Comparison of ENCODE assay signal across 9 cellular contexts in the genomic region with DNA sequence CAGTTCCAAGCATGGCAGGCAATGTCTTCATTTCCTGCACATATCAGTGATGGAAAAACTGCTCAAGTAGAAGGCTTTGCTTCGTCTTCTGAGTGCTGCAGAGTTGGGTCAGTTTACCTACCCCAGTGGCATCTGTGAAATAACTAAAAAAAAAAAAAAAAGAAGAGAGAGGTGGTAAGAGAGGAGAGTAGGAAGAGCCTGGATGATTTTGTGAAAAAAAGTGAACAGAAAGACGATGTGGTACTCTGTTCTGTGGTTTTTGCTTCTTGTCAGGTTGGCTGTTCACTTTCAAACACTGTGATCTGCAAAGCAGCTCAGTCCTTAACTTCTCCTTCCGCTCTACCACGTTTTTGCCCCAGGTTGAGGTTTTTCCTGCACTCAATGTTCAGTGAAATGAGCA. TPM values are rescaled to one million over a fixed set of nuclear protein-coding genes. Genes with fewer than 3 reads are reported as not detected.
A peak's percentile ranks its signal among the peaks of the same experiment; 100 is the strongest.
DNase-seq lines count a peak whose midpoint lies in the region; ATAC-seq, FAIRE-seq and TF ChIP-seq lines count a peak whose summit lies in the region.
"Had no signal": no experiment of that assay in that cellular context is flagged by ENCODE, and none has a peak within 500 bp of the region (broad histone marks: within the 10 kb centered on the region; RNA-seq: fewer than 3 reads in every experiment).

A gene with protein sequence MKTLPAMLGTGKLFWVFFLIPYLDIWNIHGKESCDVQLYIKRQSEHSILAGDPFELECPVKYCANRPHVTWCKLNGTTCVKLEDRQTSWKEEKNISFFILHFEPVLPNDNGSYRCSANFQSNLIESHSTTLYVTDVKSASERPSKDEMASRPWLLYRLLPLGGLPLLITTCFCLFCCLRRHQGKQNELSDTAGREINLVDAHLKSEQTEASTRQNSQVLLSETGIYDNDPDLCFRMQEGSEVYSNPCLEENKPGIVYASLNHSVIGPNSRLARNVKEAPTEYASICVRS (minus strand): TSS at position 145 of the 400 bp plus-strand sequence. CDS start 114 bp downstream, at position 31.

- no peaks in the 10 kb centered on the region for H3K27me3 Mint-ChIP-seq in CD8-positive, alpha-beta memory T cell
- no peaks in the 10 kb centered on the region for H3K27me3 Mint-ChIP-seq in activated T-helper 1 cell treated with anti-CD3 and anti-CD28 coated beads, Interleukin-12 subunit alpha, Interleukin-12 subunit beta, Interleukin-2, Interleukin-4 antibody, amounts not matched to agents 30 ng/mL and 10 ng/mL and 1 ng/mL, durations not matched to agents 14 hours and 24 hours and 36 hours (ENCODE audit: insufficient read depth)
- no peaks in the 10 kb centered on the region for H3K27me3 Mint-ChIP-seq in type B pancreatic cell

- peak; percentile 97 for FAIRE-seq in GM19239 (lab: Jason Lieb, UNC)

- TF ChIP-seq CTCF in type B pancreatic cell (conservative IDR thresholded peaks at IDR 0.05): no peak

- peaks cover 4 to 16% (median 4%) of the 10 kb centered on the region in 3 donors for H3K36me3 Mint-ChIP-seq in CD8-positive, alpha-beta memory T cell
- H3K36me3 Mint-ChIP-seq in activated T-helper 1 cell treated with anti-CD3 and anti-CD28 coated beads, Interleukin-12 subunit alpha, Interleukin-12 subunit beta, Interleukin-2, Interleukin-4 antibody, amounts not matched to agents 30 ng/mL and 10 ng/mL and 1 ng/mL, durations not matched to agents 14 hours and 24 hours and 36 hours (ENCODE audit: low read depth): peaks cover 22% of the 10 kb centered on the region
- no peaks in the 10 kb centered on the region for H3K36me3 Mint-ChIP-seq in type B pancreatic cell

- no peaks in the 10 kb centered on the region for H3K27me3 ChIP-seq in CD8-positive, alpha-beta memory T cell (ENCODE audit: insufficient read depth, low read length, poor library complexity, severe bottlenecking)

- peak within 1 kb of the TSS; percentile 34 for H3K27ac ChIP-seq in CD8-positive, alpha-beta memory T cell (ENCODE audit: low read depth, low read length)

- H3K4me1 ChIP-seq in CD8-positive, alpha-beta memory T cell (ENCODE audit: insufficient read depth, low read length): peaks cover 29% of the 10 kb centered on the region

- DNase-seq in CD8-positive, alpha-beta memory T cell: peak in 3 of 5 donors; percentile 23 to 46 (median 43)
- no peak for DNase-seq in GM19239 (ENCODE audit: insufficient read length, low spot score)
- peak; percentile 35 for DNase-seq in activated T-helper 1 cell treated with anti-CD3 and anti-CD28 coated beads, Interleukin-12 subunit alpha, Interleukin-12 subunit beta, Interleukin-2, Interleukin-4 antibody, amounts not matched to agents 30 ng/mL and 10 ng/mL and 1 ng/mL, durations not matched to agents 14 hours and 24 hours and 36 hours (ENCODE audit: low spot score)
- no peak for DNase-seq in COR-L47 (lab: John Stamatoyannopoulos, UW)
- no peak for DNase-seq in type B pancreatic cell (ENCODE audit: extremely low spot score, unreplicated experiment)
- DNase-seq in GM19238 (ENCODE audit: insufficient read length, low spot score): no peak

- peak within 1 kb of the TSS; percentile 91 to 97 (median 93) for H3K4me3 Mint-ChIP-seq in CD8-positive, alpha-beta memory T cell
- peak within 1 kb of the TSS; percentile 95 for H3K4me3 Mint-ChIP-seq in activated T-helper 1 cell treated with anti-CD3 and anti-CD28 coated beads, Interleukin-12 subunit alpha, Interleukin-12 subunit beta, Interleukin-2, Interleukin-4 antibody, amounts not matched to agents 30 ng/mL and 10 ng/mL and 1 ng/mL, durations not matched to agents 14 hours and 24 hours and 36 hours
- H3K4me3 Mint-ChIP-seq in type B pancreatic cell: no peak within 1 kb of the TSS

- H3K36me3 ChIP-seq in CD8-positive, alpha-beta memory T cell (ENCODE audit: insufficient read depth, low read length): no peaks in the 10 kb centered on the region

- peak within 1 kb of the TSS; percentile 26 to 97 (median 92) for H3K27ac Mint-ChIP-seq in CD8-positive, alpha-beta memory T cell
- H3K27ac Mint-ChIP-seq in activated T-helper 1 cell treated with anti-CD3 and anti-CD28 coated beads, Interleukin-12 subunit alpha, Interleukin-12 subunit beta, Interleukin-2, Interleukin-4 antibody, amounts not matched to agents 30 ng/mL and 10 ng/mL and 1 ng/mL, durations not matched to agents 14 hours and 24 hours and 36 hours: peak within 1 kb of the TSS; percentile 97
- H3K27ac Mint-ChIP-seq in type B pancreatic cell: no peak within 1 kb of the TSS

- peak within 1 kb of the TSS; percentile 59 for H3K4me3 ChIP-seq in CD8-positive, alpha-beta memory T cell (ENCODE audit: low read length)

- intact Hi-C loops in activated T-helper 1 cell treated with anti-CD3 and anti-CD28 coated beads, Interleukin-12 subunit alpha, Interleukin-12 subunit beta, Interleukin-2, Interleukin-4 antibody, amounts not matched to agents 30 ng/mL and 10 ng/mL and 1 ng/mL, durations not matched to agents 14 hours and 24 hours and 36 hours (cut with micrococcal nuclease): loop anchor here (1.0 to 10.0 kb wide), 9 partner anchors 8 to 1425 kb away; a partner anchor contains a TSS

- POLR2A ChIA-PET in CD8-positive, alpha-beta memory T cell (lab: Charles Lee): interaction anchor here (0.7 to 1.2 kb wide), 4 partner anchors 13 to 63 kb away, joined by 3 to 8 read pairs (median 6); a partner anchor contains a TSS

- H3K9me3 ChIP-seq in CD8-positive, alpha-beta memory T cell (ENCODE audit: low read length): no peaks in the 10 kb centered on the region

- CTCF ChIA-PET in CD8-positive, alpha-beta memory T cell (lab: Charles Lee): interaction anchor here (0.8 to 1.9 kb wide), 2 partner anchors 207 to 388 kb away, joined by 3 to 5 read pairs; no protein-coding TSS in a partner anchor

- peak; percentile 58 for ATAC-seq in HG03095 (IDR thresholded peaks at IDR 0.05; ENCODE audit: unreplicated experiment)
- no peak for ATAC-seq in HG03097 (IDR thresholded peaks at IDR 0.05; ENCODE audit: low FRiP score, unreplicated experiment)

- H3K4me1 Mint-ChIP-seq in CD8-positive, alpha-beta memory T cell: peaks cover 43 to 57% (median 46%) of the 10 kb centered on the region in 3 donors
- H3K4me1 Mint-ChIP-seq in activated T-helper 1 cell treated with anti-CD3 and anti-CD28 coated beads, Interleukin-12 subunit alpha, Interleukin-12 subunit beta, Interleukin-2, Interleukin-4 antibody, amounts not matched to agents 30 ng/mL and 10 ng/mL and 1 ng/mL, durations not matched to agents 14 hours and 24 hours and 36 hours (ENCODE audit: low read depth): peaks cover 66% of the 10 kb centered on the region
- H3K4me1 Mint-ChIP-seq in type B pancreatic cell (ENCODE audit: unreplicated experiment): no peaks in the 10 kb centered on the region

- peaks cover 0 to 1% (median 0%) of the 10 kb centered on the region in 5 donors for H3K9me3 Mint-ChIP-seq in CD8-positive, alpha-beta memory T cell
- H3K9me3 Mint-ChIP-seq in activated T-helper 1 cell treated with anti-CD3 and anti-CD28 coated beads, Interleukin-12 subunit alpha, Interleukin-12 subunit beta, Interleukin-2, Interleukin-4 antibody, amounts not matched to agents 30 ng/mL and 10 ng/mL and 1 ng/mL, durations not matched to agents 14 hours and 24 hours and 36 hours: peaks cover 4% of the 10 kb centered on the region
- no peaks in the 10 kb centered on the region for H3K9me3 Mint-ChIP-seq in type B pancreatic cell

RNA-seq across cellular contexts. Expression of the gene that starts here (rescaled TPM):
- 10 to 100 TPM; 14.1 to 14.8 TPM for total RNA-seq in CD8-positive, alpha-beta memory T cell
- polyA plus RNA-seq in CD8-positive, alpha-beta memory T cell: 17.6 TPM
- 39.4 and 40.7 TPM in 2 replicates for total RNA-seq in activated T-helper 1 cell treated with anti-CD3 and anti-CD28 coated beads, Interleukin-12 subunit alpha, Interleukin-12 subunit beta, Interleukin-2, Interleukin-4 antibody, amounts not matched to agents 30 ng/mL and 10 ng/mL and 1 ng/mL, durations not matched to agents 14 hours and 24 hours and 36 hours
- not detected in 2 replicates for total RNA-seq in type B pancreatic cell (ENCODE audit: low replicate concordance)
- total RNA-seq: lung microvascular endothelial cell had no signal

Comparison
In these comparisons a context has a peak if more than half of its experiments do, and no peak if none do; other contexts are left out.
1. RNA of the gene that starts here (total RNA-seq): 39.4 to 40.7 TPM in activated T-helper 1 cell treated with anti-CD3 and anti-CD28 coated beads, Interleukin-12 subunit alpha, Interleukin-12 subunit beta, Interleukin-2, Interleukin-4 antibody, amounts not matched to agents 30 ng/mL and 10 ng/mL and 1 ng/mL, durations not matched to agents 14 hours and 24 hours and 36 hours and 14.1 to 14.8 TPM in CD8-positive, alpha-beta memory T cell; not detected in type B pancreatic cell; every median in the first group is over 10 times any median in the second.
2. DNase-seq: peak in CD8-positive, alpha-beta memory T cell (3 of 5) and activated T-helper 1 cell treated with anti-CD3 and anti-CD28 coated beads, Interleukin-12 subunit alpha, Interleukin-12 subunit beta, Interleukin-2, Interleukin-4 antibody, amounts not matched to agents 30 ng/mL and 10 ng/mL and 1 ng/mL, durations not matched to agents 14 hours and 24 hours and 36 hours (single experiment); none in GM19239 (single experiment), COR-L47 (single experiment), type B pancreatic cell (single experiment) and GM19238 (single experiment).